25 cellular contexts compared by ENCODE assay signal in the genomic region with DNA sequence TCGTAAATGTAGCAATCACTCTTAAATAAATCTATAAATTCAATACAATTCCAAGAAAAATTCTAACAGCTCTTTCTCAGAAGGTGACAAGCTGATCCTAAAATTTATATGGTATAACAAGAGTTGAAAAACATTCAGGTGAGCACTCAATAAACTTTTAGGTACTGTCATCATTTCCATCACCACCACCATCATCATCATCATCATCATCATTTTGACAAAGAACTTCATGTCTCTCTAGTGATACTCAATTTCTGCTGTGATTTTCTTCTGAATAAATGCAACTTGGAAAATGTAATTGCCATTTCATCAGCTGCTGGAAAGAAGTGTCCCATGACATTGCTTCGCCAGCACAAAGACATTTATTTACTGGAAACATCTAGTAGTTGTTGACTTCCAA.
"Had no signal": no experiment of that assay in that cellular context is flagged by ENCODE, and none has a peak within 500 bp of the region (broad histone marks: within the 10 kb centered on the region; RNA-seq: fewer than 3 reads in every experiment).

No MANE protein-coding gene starts in this region.

- H3K27ac Mint-ChIP-seq: dendritic cell treated with granulocyte-macrophage colony-stimulating factor and Interleukin-4, amounts not matched to agents 40 ng/mL and 50 ng/mL, for 4 days; effector memory CD8-positive, alpha-beta T cell; endodermal cell had no signal

- FAIRE-seq: endothelial cell of umbilical vein had no signal

- H3K27me3 ChIP-seq: colonic mucosa, esophagus squamous epithelium, foreskin keratinocyte, gastrocnemius medialis, heart left ventricle, heart right ventricle had no signal

- H3K4me3 Mint-ChIP-seq: dendritic cell treated with granulocyte-macrophage colony-stimulating factor and Interleukin-4, amounts not matched to agents 40 ng/mL and 50 ng/mL, for 4 days; effector memory CD8-positive, alpha-beta T cell; endodermal cell had no signal

- H3K27ac ChIP-seq: colonic mucosa, coronary artery, dorsolateral prefrontal cortex, epithelial cell of prostate, esophagus squamous epithelium, foreskin keratinocyte, gastrocnemius medialis, gastroesophageal sphincter, heart left ventricle, heart right ventricle had no signal

- H3K27me3 Mint-ChIP-seq: dendritic cell treated with granulocyte-macrophage colony-stimulating factor and Interleukin-4, amounts not matched to agents 40 ng/mL and 50 ng/mL, for 4 days; effector memory CD8-positive, alpha-beta T cell had no signal

- H3K9me3 Mint-ChIP-seq: dendritic cell treated with granulocyte-macrophage colony-stimulating factor and Interleukin-4, amounts not matched to agents 40 ng/mL and 50 ng/mL, for 4 days; endodermal cell had no signal

- H3K36me3 ChIP-seq: colonic mucosa, esophagus squamous epithelium, gastrocnemius medialis, gastroesophageal sphincter, heart left ventricle, heart right ventricle had no signal

- H3K4me1 ChIP-seq: colonic mucosa, esophagus squamous epithelium, foreskin keratinocyte, gastrocnemius medialis, gastroesophageal sphincter, heart left ventricle, heart right ventricle had no signal

- DNase-seq: colonic mucosa; cortex of kidney; dermis blood vessel endothelial cell; dorsolateral prefrontal cortex; effector CD4-positive, alpha-beta T cell; effector CD8-positive, alpha-beta T cell; effector memory CD4-positive, alpha-beta T cell; effector memory CD8-positive, alpha-beta T cell; endodermal cell; erythroblast; esophagus squamous epithelium; foreskin fibroblast; foreskin keratinocyte; foreskin melanocyte; gastrocnemius medialis; glutamatergic neuron; head of caudate nucleus; heart left ventricle; heart right ventricle had no signal

- H3K9me3 ChIP-seq: colonic mucosa, esophagus squamous epithelium, gastrocnemius medialis had no signal

- H3K4me3 ChIP-seq: colonic mucosa, coronary artery, dorsolateral prefrontal cortex, esophagus squamous epithelium, gastrocnemius medialis, gastroesophageal sphincter, heart left ventricle, heart right ventricle had no signal

- ATAC-seq: effector memory CD8-positive, alpha-beta T cell; esophagus mucosa; foreskin keratinocyte; gastrocnemius medialis; gastroesophageal sphincter; heart left ventricle; heart right ventricle had no signal

- H3K4me1 Mint-ChIP-seq: endodermal cell had no signal
